In genomic region chr1:109213824-109214693, GRCh38 we compare ENCODE assay signal across 8 cellular contexts. TPM values are rescaled to one million over a fixed set of nuclear protein-coding genes. Genes with fewer than 3 reads are reported as not detected.
DNase-seq lines count a peak whose midpoint lies in the region; ATAC-seq and TF ChIP-seq lines count a peak whose summit lies in the region.

Gene SARS1 (plus strand): TSS chr1:109213918. CDS start chr1:109213993, 75 bp downstream.

- H3K27ac ChIP-seq in cardiac muscle cell (peak within 1 kb of the TSS; percentile 78), transverse colon (peak within 1 kb of the TSS; percentile 92 to 98 (median 96))

- in situ Hi-C loops in transverse colon (cut with MboI; ENCODE audit: low pct_ligation_motif_present in 1 of 4, low pct_unique_long_range_greater_than_20kb in 1 of 4, low sequenced_read_pairs in 3 of 4) = no loop called here

- TF ChIP-seq POLR2A in transverse colon (IDR thresholded peaks at IDR 0.05) = peak; percentile 93

- intact Hi-C loops in transverse colon (cut with DNase I; ENCODE audit: low total_unique reads) = no loop called here

- H3K36me3 ChIP-seq in cardiac muscle cell (no peaks in the 10 kb centered on the region), transverse colon (no peaks in the 10 kb centered on the region)

- peaks cover 40% of the 10 kb centered on the region for H3K4me1 Mint-ChIP-seq in activated naive CD8-positive, alpha-beta T cell treated with anti-CD3 and anti-CD28 coated beads, Interleukin-2, amount 50 U/mL, for 24 hours

- H3K27ac Mint-ChIP-seq in activated naive CD8-positive, alpha-beta T cell treated with anti-CD3 and anti-CD28 coated beads, Interleukin-2, amount 50 U/mL, for 24 hours = peak within 1 kb of the TSS; percentile 94

- H3K27me3 ChIP-seq in cardiac muscle cell = no peaks in the 10 kb centered on the region
- H3K27me3 ChIP-seq in transverse colon = no peaks in the 10 kb centered on the region

- no peaks in the 10 kb centered on the region for H3K9me3 Mint-ChIP-seq in activated naive CD8-positive, alpha-beta T cell treated with anti-CD3 and anti-CD28 coated beads, Interleukin-2, amount 50 U/mL, for 24 hours

- no peaks in the 10 kb centered on the region for H3K27me3 Mint-ChIP-seq in activated naive CD8-positive, alpha-beta T cell treated with anti-CD3 and anti-CD28 coated beads, Interleukin-2, amount 50 U/mL, for 24 hours

- ATAC-seq in HG02610 (IDR thresholded peaks at IDR 0.05; ENCODE audit: unreplicated experiment) = peak; percentile 75
- peak; percentile 89 for ATAC-seq in activated naive CD8-positive, alpha-beta T cell treated with anti-CD3 and anti-CD28 coated beads, Interleukin-2, amount 50 U/mL, for 24 hours

- H3K4me1 ChIP-seq in cardiac muscle cell (ENCODE audit: low read depth) = peaks cover 6% of the 10 kb centered on the region
- peaks cover 19 to 53% (median 32%) of the 10 kb centered on the region in 4 donors for H3K4me1 ChIP-seq in transverse colon

- TF ChIP-seq EP300 in transverse colon (IDR thresholded peaks at IDR 0.05; ENCODE audit: low read depth) = no peak

- H3K4me3 Mint-ChIP-seq in activated naive CD8-positive, alpha-beta T cell treated with anti-CD3 and anti-CD28 coated beads, Interleukin-2, amount 50 U/mL, for 24 hours = peak within 1 kb of the TSS; percentile 99

- TF ChIP-seq CTCF in GM12864 (IDR thresholded peaks at IDR 0.05; ENCODE audit: low read depth, low read length, missing control alignments) (no peak), cardiac muscle cell (IDR thresholded peaks at IDR 0.05; ENCODE audit: low read depth, low read length) (no peak), transverse colon (IDR thresholded peaks at IDR 0.05) (no peak)

- peaks cover 37% of the 10 kb centered on the region for H3K36me3 Mint-ChIP-seq in activated naive CD8-positive, alpha-beta T cell treated with anti-CD3 and anti-CD28 coated beads, Interleukin-2, amount 50 U/mL, for 24 hours (ENCODE audit: low read depth)

- DNase-seq in GM12864 (ENCODE audit: low read depth) (peak; percentile 36), NCI-H1092 treated with DMSO at 0.1 percent for 48 hours (lab: John Stamatoyannopoulos, UW) (peak; percentile 86), T follicular helper cell (ENCODE audit: low read depth) (peak; percentile 79), cardiac muscle cell (ENCODE audit: low read depth in 1 of 2, low spot score in 1 of 2) (peak; percentile 90 to 93), pons (ENCODE audit: low spot score) (peak; percentile 89), transverse colon (peak; percentile 92)
- DNase-seq in activated naive CD8-positive, alpha-beta T cell treated with anti-CD3 and anti-CD28 coated beads, Interleukin-2, amount 50 U/mL, for 24 hours = peak; percentile 90

- H3K4me3 ChIP-seq in GM12864 (ENCODE audit: low read depth, low read length) (peak within 1 kb of the TSS; percentile 90), cardiac muscle cell (peak within 1 kb of the TSS; percentile 65), transverse colon (peak within 1 kb of the TSS; percentile 55 to 90 (median 82))

- H3K9me3 ChIP-seq in cardiac muscle cell (ENCODE audit: low read depth) (no peaks in the 10 kb centered on the region), transverse colon (no peaks in the 10 kb centered on the region)

- 0% methylated on average over 21 to 52 of the region's 64 CpGs for WGBS in transverse colon (ENCODE audit: low coverage in 1 of 2), 2 donors

RNA-seq across cellular contexts. Expression of gene SARS1, which starts in this region (rescaled TPM):
- total RNA-seq in cardiac muscle cell (88.2 and 103 TPM in 2 replicates), transverse colon (100 to 1,000 TPM in 3 of 4 donors, 10 to 100 TPM in 1; 79.4 to 150 (median 125) TPM)
- polyA plus RNA-seq in cardiac muscle cell = 109 and 115 TPM in 2 replicates

Comparison
In these comparisons a context has a peak if more than half of its experiments do, and no peak if none do; other contexts are left out.
1. Peak in every context shown above with its lines: DNase-seq, ATAC-seq, H3K4me3 ChIP-seq and H3K27ac ChIP-seq.
2. DNase-seq: peak in every context shown above with its lines; median percentile 92 in transverse colon; 92 in cardiac muscle cell; 90 in activated naive CD8-positive, alpha-beta T cell treated with anti-CD3 and anti-CD28 coated beads, Interleukin-2, amount 50 U/mL, for 24 hours; 89 in pons; 86 in NCI-H1092 treated with DMSO at 0.1 percent for 48 hours; 79 in T follicular helper cell; 36 in GM12864.